Comparison of ENCODE assay signal across 17 cellular contexts in genomic region chr14:99554184-99554583, GRCh38. TPM values are rescaled to one million over a fixed set of nuclear protein-coding genes. Genes with fewer than 3 reads are reported as not detected.
DNase-seq lines count a peak whose midpoint lies in the region; ATAC-seq and TF ChIP-seq lines count a peak whose summit lies in the region.
"Had no signal": no experiment of that assay in that cellular context is flagged by ENCODE, and none has a peak within 500 bp of the region (broad histone marks: within the 10 kb centered on the region; RNA-seq: fewer than 3 reads in every experiment).

No MANE protein-coding gene starts in this region.

- no peaks in the 10 kb centered on the region for H3K27me3 ChIP-seq in right atrium auricular region

- no peak overlapping the region for H3K4me3 Mint-ChIP-seq in neural crest cell
- H3K4me3 Mint-ChIP-seq: effector memory CD8-positive, alpha-beta T cell; T-helper 1 cell treated with Interleukin-12 subunit alpha and Interleukin-12 subunit beta and Interleukin-4 antibody, amounts not matched to agents 30 μg/mL and 1 μg/mL, for 36 hours had no signal

- H3K27me3 Mint-ChIP-seq in neural crest cell (ENCODE audit: low read depth): no peaks in the 10 kb centered on the region
- H3K27me3 Mint-ChIP-seq: effector memory CD8-positive, alpha-beta T cell had no signal

- ATAC-seq in Right ventricle myocardium superior (ENCODE audit: poor library complexity): peak; percentile 81
- peak; percentile 85 for ATAC-seq in left ventricle myocardium superior
- ATAC-seq in GM19463 (IDR thresholded peaks at IDR 0.05; ENCODE audit: unreplicated experiment): no peak
- ATAC-seq: activated naive CD4-positive, alpha-beta T cell treated with anti-CD3 and anti-CD28 coated beads, Interleukin-2, amount 50 U/mL, for 72 hours; effector memory CD8-positive, alpha-beta T cell; K562 had no signal

- peaks cover 0 to 44% of the 10 kb centered on the region in 2 donors for H3K4me1 ChIP-seq in right atrium auricular region

- peak overlapping the region in 1 of 2 donors; percentile 10 for H3K27ac ChIP-seq in right atrium auricular region

- no peak overlapping the region for H3K4me3 ChIP-seq in right atrium auricular region
- H3K4me3 ChIP-seq: K562 had no signal

- TF ChIP-seq CTCF in right atrium auricular region (IDR thresholded peaks at IDR 0.05) (no peak), neural crest cell (conservative IDR thresholded peaks at IDR 0.05) (no peak)

- H3K27ac Mint-ChIP-seq in neural crest cell (ENCODE audit: unreplicated experiment): peak overlapping the region; percentile 81
- H3K27ac Mint-ChIP-seq: activated naive CD4-positive, alpha-beta T cell treated with anti-CD3 and anti-CD28 coated beads, Interleukin-2, amount 50 U/mL, for 72 hours; effector memory CD8-positive, alpha-beta T cell; T-helper 1 cell treated with Interleukin-12 subunit alpha and Interleukin-12 subunit beta and Interleukin-4 antibody, amounts not matched to agents 30 μg/mL and 1 μg/mL, for 36 hours had no signal

- DNase-seq in Right ventricle myocardium superior: peak; percentile 67
- DNase-seq in right atrium auricular region (ENCODE audit: low spot score): no peak
- DNase-seq in left ventricle myocardium superior: peak; percentile 75
- no peak for DNase-seq in neural crest cell (ENCODE audit: low read depth, low spot score)
- DNase-seq in AG08396 (ENCODE audit: low spot score): no peak
- DNase-seq in NCI-H774 (lab: John Stamatoyannopoulos, UW): no peak
- DNase-seq in UCSD-AML1 (lab: John Stamatoyannopoulos, UW; ENCODE audit: unreplicated experiment): no peak
- DNase-seq: activated CD4-positive, alpha-beta T cell treated with anti-CD3 and anti-CD28 coated beads for 1 hour; activated T-cell treated with anti-CD3 and anti-CD28 coated beads for 4 hours; effector memory CD8-positive, alpha-beta T cell; H7; NCI-H1436 treated with DMSO at 0.1 percent for 48 hours; NCI-H524 treated with DMSO at 0.1 percent for 48 hours had no signal

- intact Hi-C loops in Right ventricle myocardium superior (cut with DNase I) (no loop called here), left ventricle myocardium superior (cut with micrococcal nuclease) (no loop called here)

- no peaks in the 10 kb centered on the region for H3K9me3 ChIP-seq in right atrium auricular region

- peaks cover 17% of the 10 kb centered on the region for H3K4me1 Mint-ChIP-seq in neural crest cell

- H3K36me3 Mint-ChIP-seq in neural crest cell (ENCODE audit: low read depth): no peaks in the 10 kb centered on the region
- H3K36me3 Mint-ChIP-seq: activated naive CD4-positive, alpha-beta T cell treated with anti-CD3 and anti-CD28 coated beads, Interleukin-2, amount 50 U/mL, for 72 hours had no signal

- no peaks in the 10 kb centered on the region for H3K9me3 Mint-ChIP-seq in neural crest cell
- H3K9me3 Mint-ChIP-seq: activated naive CD4-positive, alpha-beta T cell treated with anti-CD3 and anti-CD28 coated beads, Interleukin-2, amount 50 U/mL, for 72 hours; effector memory CD8-positive, alpha-beta T cell; T-helper 1 cell treated with Interleukin-12 subunit alpha and Interleukin-12 subunit beta and Interleukin-4 antibody, amounts not matched to agents 30 μg/mL and 1 μg/mL, for 36 hours had no signal

- no peaks in the 10 kb centered on the region for H3K36me3 ChIP-seq in right atrium auricular region

RNA-seq across cellular contexts. Expression of gene CCDC85C, which starts 49.8 kb away (rescaled TPM):
- total RNA-seq in Right ventricle myocardium superior (46.6 TPM), right atrium auricular region (10 to 100 TPM; 17.1 to 17.7 TPM), left ventricle myocardium superior (49.3 TPM), neural crest cell (31.4 and 32.3 TPM in 2 replicates)

Comparison
In these comparisons a context has a peak if more than half of its experiments do, and no peak if none do; other contexts are left out.
1. DNase-seq: peak in Right ventricle myocardium superior (single experiment) and left ventricle myocardium superior (single experiment); none in right atrium auricular region (single experiment), neural crest cell (single experiment), AG08396 (single experiment), NCI-H774 (single experiment) and UCSD-AML1 (single experiment).